In the genomic region with DNA sequence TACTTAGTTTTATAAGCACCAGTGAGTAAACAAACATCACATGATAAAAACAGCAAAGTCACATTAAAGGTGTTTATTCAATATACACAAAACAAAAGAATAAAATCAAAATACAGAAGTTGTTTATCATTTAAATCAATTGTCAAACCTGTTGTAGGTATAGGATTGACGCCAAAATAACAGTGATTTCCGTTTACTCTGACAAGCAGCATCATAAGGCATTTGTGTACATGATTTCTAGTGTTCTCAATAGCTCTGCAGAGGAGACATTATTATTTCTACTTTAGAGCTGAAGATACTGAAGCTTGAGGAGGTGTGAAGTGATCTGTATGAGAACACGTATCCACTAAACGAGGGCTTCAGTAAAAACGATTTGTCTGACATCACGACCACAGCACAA, we compare ENCODE assay signal across 31 cellular contexts.
"Had no signal": no experiment of that assay in that cellular context is flagged by ENCODE, and none has a peak within 500 bp of the region (broad histone marks: within the 10 kb centered on the region; RNA-seq: fewer than 3 reads in every experiment).

No MANE protein-coding gene starts in this region.

- DNase-seq: Karpas-422, Kasumi-1, MG63, MM.1S, MV-4-11, NCI-H1048, NCI-H1092, NCI-H1092 treated with DMSO at 0.1 percent for 48 hours, NCI-H1105, NCI-H1105 treated with DMSO at 0.1 percent for 48 hours, NCI-H1417, NCI-H1417 treated with DMSO at 0.1 percent for 48 hours, NCI-H1436, NCI-H1436 treated with DMSO at 0.1 percent for 48 hours, NCI-H146, NCI-H187, NCI-H187 treated with DMSO at 0.1 percent for 48 hours, NCI-H1930, NCI-H2029, NCI-H2029 treated with DMSO at 0.1 percent for 48 hours, NCI-H2081, NCI-H2081 treated with DMSO at 0.1 percent for 48 hours, NCI-H2107, NCI-H2227 treated with DMSO at 0.1 percent for 48 hours, NCI-H226, NCI-H345, NCI-H446, NCI-H446 treated with DMSO at 0.1 percent for 48 hours, NCI-H510A, NCI-H510A treated with DMSO at 0.1 percent for 48 hours, NCI-H524 had no signal

- H3K9me3 ChIP-seq: MG63 had no signal

- H3K36me3 ChIP-seq: MG63 had no signal

- H3K27me3 ChIP-seq: MG63 had no signal

- H3K4me3 ChIP-seq: MG63 had no signal
